In genomic region chr1:20262810-20263534, GRCh38 we compare ENCODE assay signal across 24 cellular contexts. TPM values are rescaled to one million over a fixed set of nuclear protein-coding genes. Genes with fewer than 3 reads are reported as not detected.
DNase-seq lines count a peak whose midpoint lies in the region; ATAC-seq, FAIRE-seq and TF ChIP-seq lines count a peak whose summit lies in the region.
"Had no signal": no experiment of that assay in that cellular context is flagged by ENCODE, and none has a peak within 500 bp of the region (broad histone marks: within the 10 kb centered on the region; RNA-seq: fewer than 3 reads in every experiment).

No MANE protein-coding gene starts in this region.

- DNase-seq in stimulated activated naive CD8-positive, alpha-beta T cell treated with anti-CD3 and anti-CD28 coated beads, Interleukin-15, Interleukin-2, amounts not matched to agents 100 U/mL and 50 U/mL, for 24 hours, result no peak
- no peak for DNase-seq in stimulated activated naive CD8-positive, alpha-beta T cell treated with anti-CD3 and anti-CD28 coated beads, Interleukin-15, amount 100 ng/mL, for 72 hours
- peak; percentile 40 for DNase-seq in astrocyte (ENCODE audit: low read depth)
- DNase-seq in posterior cingulate gyrus, result peak in 7 of 10 donors; percentile 18 to 88 (median 54)
- no peak for DNase-seq in activated CD4-positive, alpha-beta T cell treated with anti-CD3 and anti-CD28 coated beads for 36 hours
- no peak for DNase-seq in frontal cortex (ENCODE audit: low spot score in 2 of 2)
- DNase-seq: ACHN; AML-193; C1 segment of cervical spinal cord; Calu3; CD4-positive, alpha-beta memory T cell; COR-L47; DMS53; DMS79 treated with DMSO at 0.1 percent for 48 hours; GF-D8; GOT3 had no signal

- no peak overlapping the region for H3K27ac ChIP-seq in astrocyte (ENCODE audit: low read depth, low read length)
- H3K27ac ChIP-seq: 22Rv1, A549 had no signal

- no peak overlapping the region for H3K9ac ChIP-seq in astrocyte (ENCODE audit: low read length)

- POLR2A ChIA-PET in activated CD4-positive, alpha-beta T cell treated with anti-CD3 and anti-CD28 coated beads for 36 hours (lab: Charles Lee), result no interaction called here

- H3K9me3 ChIP-seq in astrocyte (ENCODE audit: insufficient read depth, low read depth, low read length), result no peaks in the 10 kb centered on the region
- H3K9me3 ChIP-seq: A549, HAP-1 had no signal

- ATAC-seq in stimulated activated naive CD8-positive, alpha-beta T cell treated with anti-CD3 and anti-CD28 coated beads, Interleukin-15, Interleukin-2, amounts not matched to agents 100 U/mL and 50 U/mL, for 24 hours, result peak; percentile 23
- no peak for ATAC-seq in stimulated activated naive CD8-positive, alpha-beta T cell treated with anti-CD3 and anti-CD28 coated beads, Interleukin-15, amount 100 ng/mL, for 72 hours
- no peak for ATAC-seq in activated CD4-positive, alpha-beta T cell treated with anti-CD3 and anti-CD28 coated beads for 36 hours
- no peak for ATAC-seq in HG02884 (IDR thresholded peaks at IDR 0.05; ENCODE audit: unreplicated experiment)
- ATAC-seq: A549 had no signal

- no peaks in the 10 kb centered on the region for H4K20me1 ChIP-seq in astrocyte (ENCODE audit: insufficient read depth, low read length)

- peaks cover 13% of the 10 kb centered on the region for H3K4me1 ChIP-seq in astrocyte (ENCODE audit: insufficient read depth, low read length)
- H3K4me1 ChIP-seq: A549, HAP-1 had no signal

- no peaks in the 10 kb centered on the region for H3K9me3 Mint-ChIP-seq in stimulated activated naive CD8-positive, alpha-beta T cell treated with anti-CD3 and anti-CD28 coated beads, Interleukin-15, amount 100 ng/mL, for 72 hours
- peaks cover 2% of the 10 kb centered on the region for H3K9me3 Mint-ChIP-seq in astrocyte (ENCODE audit: unreplicated experiment)
- no peaks in the 10 kb centered on the region for H3K9me3 Mint-ChIP-seq in activated CD4-positive, alpha-beta T cell treated with anti-CD3 and anti-CD28 coated beads for 36 hours (ENCODE audit: low read depth)
- H3K9me3 Mint-ChIP-seq: CD4-positive, alpha-beta memory T cell had no signal

- H3K4me3 Mint-ChIP-seq in stimulated activated naive CD8-positive, alpha-beta T cell treated with anti-CD3 and anti-CD28 coated beads, Interleukin-15, amount 100 ng/mL, for 72 hours, result no peak overlapping the region
- H3K4me3 Mint-ChIP-seq in astrocyte (ENCODE audit: unreplicated experiment), result no peak overlapping the region
- H3K4me3 Mint-ChIP-seq in activated CD4-positive, alpha-beta T cell treated with anti-CD3 and anti-CD28 coated beads for 36 hours, result no peak overlapping the region
- H3K4me3 Mint-ChIP-seq: CD4-positive, alpha-beta memory T cell had no signal

- H3K36me3 Mint-ChIP-seq in astrocyte (ENCODE audit: low read depth, unreplicated experiment), result no peaks in the 10 kb centered on the region
- no peaks in the 10 kb centered on the region for H3K36me3 Mint-ChIP-seq in activated CD4-positive, alpha-beta T cell treated with anti-CD3 and anti-CD28 coated beads for 36 hours (ENCODE audit: low read depth)
- H3K36me3 Mint-ChIP-seq: CD4-positive, alpha-beta memory T cell had no signal

- CTCF ChIA-PET in activated CD4-positive, alpha-beta T cell treated with anti-CD3 and anti-CD28 coated beads for 36 hours (lab: Charles Lee), result interaction anchor here (0.6 to 1.3 kb wide), 2 partner anchors 176 to 245 kb away, joined by 3 read pairs; no protein-coding TSS in a partner anchor

- H3K36me3 ChIP-seq in astrocyte (ENCODE audit: insufficient read depth, low read length), result no peaks in the 10 kb centered on the region
- H3K36me3 ChIP-seq: HAP-1 had no signal

- H3K27me3 ChIP-seq in astrocyte (ENCODE audit: insufficient read depth, low read length), result no peaks in the 10 kb centered on the region

- H3K27ac Mint-ChIP-seq in stimulated activated naive CD8-positive, alpha-beta T cell treated with anti-CD3 and anti-CD28 coated beads, Interleukin-15, amount 100 ng/mL, for 72 hours, result no peak overlapping the region
- no peak overlapping the region for H3K27ac Mint-ChIP-seq in astrocyte (ENCODE audit: unreplicated experiment)
- no peak overlapping the region for H3K27ac Mint-ChIP-seq in activated CD4-positive, alpha-beta T cell treated with anti-CD3 and anti-CD28 coated beads for 36 hours
- H3K27ac Mint-ChIP-seq: CD4-positive, alpha-beta memory T cell had no signal

- intact Hi-C loops in posterior cingulate gyrus (cut with DNase I), result no loop called here
- intact Hi-C loops in activated CD4-positive, alpha-beta T cell treated with anti-CD3 and anti-CD28 coated beads for 36 hours (cut with DNase I, micrococcal nuclease), result no loop called here

- H3K79me2 ChIP-seq in astrocyte (ENCODE audit: insufficient read depth, low read length), result no peaks in the 10 kb centered on the region

- H3K4me2 ChIP-seq in astrocyte (ENCODE audit: low read length), result peak overlapping the region; percentile 23
- H3K4me2 ChIP-seq: A549 had no signal

- TF ChIP-seq CTCF in astrocyte (IDR thresholded peaks at IDR 0.05; ENCODE audit: insufficient read depth, low read depth, low read length), result no peak

- no peak overlapping the region for H2AFZ ChIP-seq in astrocyte (ENCODE audit: low read depth, low read length)

- peaks cover 15% of the 10 kb centered on the region for H3K27me3 Mint-ChIP-seq in stimulated activated naive CD8-positive, alpha-beta T cell treated with anti-CD3 and anti-CD28 coated beads, Interleukin-15, amount 100 ng/mL, for 72 hours
- H3K27me3 Mint-ChIP-seq in astrocyte (ENCODE audit: low read depth, unreplicated experiment), result peaks cover 35% of the 10 kb centered on the region
- H3K27me3 Mint-ChIP-seq in activated CD4-positive, alpha-beta T cell treated with anti-CD3 and anti-CD28 coated beads for 36 hours, result peaks cover 6% of the 10 kb centered on the region

- H3K4me1 Mint-ChIP-seq in stimulated activated naive CD8-positive, alpha-beta T cell treated with anti-CD3 and anti-CD28 coated beads, Interleukin-15, amount 100 ng/mL, for 72 hours, result no peaks in the 10 kb centered on the region
- H3K4me1 Mint-ChIP-seq in astrocyte (ENCODE audit: low read depth, unreplicated experiment), result peaks cover 4% of the 10 kb centered on the region
- no peaks in the 10 kb centered on the region for H3K4me1 Mint-ChIP-seq in activated CD4-positive, alpha-beta T cell treated with anti-CD3 and anti-CD28 coated beads for 36 hours
- H3K4me1 Mint-ChIP-seq: CD4-positive, alpha-beta memory T cell had no signal

- FAIRE-seq in astrocyte (lab: Jason Lieb, UNC), result no peak
- FAIRE-seq in frontal cortex (lab: Jason Lieb, UNC), result no peak
- FAIRE-seq: A549, GM12892, H54 had no signal

- no peak overlapping the region for H3K4me3 ChIP-seq in astrocyte (ENCODE audit: insufficient read depth, low read depth, low read length)
- H3K4me3 ChIP-seq: A549, HAP-1 had no signal

RNA-seq across cellular contexts. Expression of gene VWA5B1, which starts 27.7 kb away (rescaled TPM):
- total RNA-seq in astrocyte, result not detected in 2 replicates
- total RNA-seq in activated CD4-positive, alpha-beta T cell treated with anti-CD3 and anti-CD28 coated beads for 36 hours, result not detected
- total RNA-seq in frontal cortex, result under 0.01 TPM
- total RNA-seq: Calu3, Daoy, G401 had no signal

Comparison
In these comparisons a context has a peak if more than half of its experiments do, and no peak if none do; other contexts are left out.
1. DNase-seq: peak in astrocyte (single experiment) and posterior cingulate gyrus (7 of 10); none in stimulated activated naive CD8-positive, alpha-beta T cell treated with anti-CD3 and anti-CD28 coated beads, Interleukin-15, Interleukin-2, amounts not matched to agents 100 U/mL and 50 U/mL, for 24 hours (single experiment), stimulated activated naive CD8-positive, alpha-beta T cell treated with anti-CD3 and anti-CD28 coated beads, Interleukin-15, amount 100 ng/mL, for 72 hours (0 of 2), activated CD4-positive, alpha-beta T cell treated with anti-CD3 and anti-CD28 coated beads for 36 hours (single experiment) and frontal cortex (0 of 2).